Comparison of ENCODE assay signal across 2 cellular contexts in the genomic region with DNA sequence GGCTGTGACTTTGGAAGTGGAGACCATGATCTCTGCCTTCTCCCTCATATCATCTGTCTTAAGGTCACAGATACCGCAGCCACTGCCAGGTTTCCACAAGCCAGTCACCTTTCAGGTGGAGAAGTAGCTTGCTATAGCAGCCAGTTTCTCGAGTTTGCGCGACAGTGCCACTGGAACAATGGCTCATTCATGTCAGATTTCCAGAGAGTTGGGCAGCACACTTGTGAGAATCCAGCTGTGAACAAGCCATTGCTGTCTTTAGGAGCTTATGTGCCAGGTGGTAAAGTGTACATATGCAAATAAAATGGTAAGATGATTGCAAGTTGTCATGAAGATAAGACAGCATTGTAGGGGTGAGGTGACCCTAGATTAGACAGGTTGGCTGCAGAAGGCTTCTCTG.
TF ChIP-seq lines count a peak whose summit lies in the region.

No MANE protein-coding gene starts in this region.

TF ChIP-seq in IMR-90, 13 proteins besides CTCF, POLR2A, EP300 and RAD21:
- no peak for TF ChIP-seq CHD1 (IDR thresholded peaks at IDR 0.05; ENCODE audit: low read depth, low read length)
- TF ChIP-seq FOS (IDR thresholded peaks at IDR 0.05; ENCODE audit: low read depth, low read length): no peak
- no peak for TF ChIP-seq RFX5 (IDR thresholded peaks at IDR 0.05; ENCODE audit: low read depth, low read length)
- TF ChIP-seq, protein P1, sequence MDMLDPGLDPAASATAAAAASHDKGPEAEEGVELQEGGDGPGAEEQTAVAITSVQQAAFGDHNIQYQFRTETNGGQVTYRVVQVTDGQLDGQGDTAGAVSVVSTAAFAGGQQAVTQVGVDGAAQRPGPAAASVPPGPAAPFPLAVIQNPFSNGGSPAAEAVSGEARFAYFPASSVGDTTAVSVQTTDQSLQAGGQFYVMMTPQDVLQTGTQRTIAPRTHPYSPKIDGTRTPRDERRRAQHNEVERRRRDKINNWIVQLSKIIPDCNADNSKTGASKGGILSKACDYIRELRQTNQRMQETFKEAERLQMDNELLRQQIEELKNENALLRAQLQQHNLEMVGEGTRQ (IDR thresholded peaks at IDR 0.05; ENCODE audit: low read depth, low read length): no peak
- TF ChIP-seq RCOR1 (IDR thresholded peaks at IDR 0.05; ENCODE audit: insufficient replicate concordance, low read length): no peak
- TF ChIP-seq MAZ (IDR thresholded peaks at IDR 0.05; ENCODE audit: borderline replicate concordance, low read depth, low read length): no peak

TF ChIP-seq in K562, 482 proteins besides CTCF, POLR2A, EP300 and RAD21:
- TF ChIP-seq ADNP (tag; IDR thresholded peaks at IDR 0.05): no peak
- no peak for TF ChIP-seq POLR2H (tag; IDR thresholded peaks at IDR 0.05; ENCODE audit: low read depth)
- peak; percentile 8; the same call in 1 of the 2 replicates for TF ChIP-seq CBFA2T3 (IDR thresholded peaks at IDR 0.05)
- TF ChIP-seq MEF2A (IDR thresholded peaks at IDR 0.05; ENCODE audit: control insufficient read depth, low read depth, low read length): no peak
- no peak for TF ChIP-seq CHCHD3 (CRISPR knock-in tag; IDR thresholded peaks at IDR 0.05)
- no peak for TF ChIP-seq NFATC3 (IDR thresholded peaks at IDR 0.05)
